In the genomic region with DNA sequence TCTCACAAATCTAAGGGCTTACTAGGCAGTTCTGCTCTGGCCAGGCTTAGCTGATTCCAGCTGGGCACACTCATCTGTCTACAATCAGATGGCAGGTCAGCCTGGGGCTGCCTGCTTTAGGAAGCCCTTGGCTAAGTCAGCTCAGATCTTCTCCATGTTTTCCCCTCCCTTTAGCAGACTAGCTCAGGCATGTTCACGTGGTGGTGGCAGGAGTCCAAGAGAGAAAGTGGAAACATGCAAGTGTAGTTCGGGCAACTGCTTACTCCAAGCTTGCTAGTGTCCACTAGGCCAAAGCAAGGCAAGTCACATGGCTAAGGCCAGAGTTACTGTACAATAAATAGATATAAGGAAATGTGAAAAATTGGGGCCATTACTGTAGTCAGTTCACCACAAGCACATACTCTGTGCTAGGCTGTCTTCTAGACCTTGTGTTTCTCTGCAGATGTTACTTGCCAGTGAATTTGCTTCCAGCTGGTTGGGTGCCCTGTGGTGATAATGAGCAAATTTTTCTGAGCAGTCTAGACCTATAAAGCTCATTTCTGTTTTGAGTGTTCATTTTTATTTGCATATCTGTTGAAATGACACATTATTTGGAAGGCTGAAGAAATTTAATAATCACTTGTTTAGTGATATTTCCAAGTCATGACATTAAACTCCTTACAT, we compare ENCODE assay signal across 8 cellular contexts. TPM values are rescaled to one million over a fixed set of nuclear protein-coding genes. Genes with fewer than 3 reads are reported as not detected.
A peak's percentile ranks its signal among the peaks of the same experiment; 100 is the strongest.
DNase-seq lines count a peak whose midpoint lies in the region; ATAC-seq and TF ChIP-seq lines count a peak whose summit lies in the region.

No MANE protein-coding gene starts in this region.

- no peaks in the 10 kb centered on the region for H3K36me3 ChIP-seq in brain microvascular endothelial cell (replicated peaks)

- no peak overlapping the region for H3K4me3 Mint-ChIP-seq in glutamatergic neuron (ENCODE audit: unreplicated experiment)

- DNase-seq in HT1080 (ENCODE audit: low read depth) (peak; percentile 10), brain microvascular endothelial cell (peak; percentile 73), iris pigment epithelial cell (ENCODE audit: low read depth) (peak; percentile 93), stromal cell of bone marrow (ENCODE audit: low read depth) (peak; percentile 79), A172 (ENCODE audit: low spot score) (no peak), glutamatergic neuron (no peak)

- no peak for TF ChIP-seq CTCF in brain microvascular endothelial cell (IDR thresholded peaks at IDR 0.05; ENCODE audit: low read depth, low read length, missing control alignments)
- no peak for TF ChIP-seq CTCF in glutamatergic neuron (IDR thresholded peaks at IDR 0.05; ENCODE audit: partially characterized antibody, unreplicated experiment)

- H3K27ac ChIP-seq in brain microvascular endothelial cell, result peak overlapping the region; percentile 25

- no peaks in the 10 kb centered on the region for H3K27me3 ChIP-seq in brain microvascular endothelial cell (replicated peaks)

- no peak for ATAC-seq in GM19395 (IDR thresholded peaks at IDR 0.05; ENCODE audit: unreplicated experiment)
- no peak for ATAC-seq in GM18867 (IDR thresholded peaks at IDR 0.05; ENCODE audit: unreplicated experiment)

- H3K4me3 ChIP-seq in brain microvascular endothelial cell (ENCODE audit: low read depth, low read length), result no peak overlapping the region

- peaks cover 3% of the 10 kb centered on the region for H3K4me1 Mint-ChIP-seq in glutamatergic neuron (ENCODE audit: low read depth, unreplicated experiment)

- H3K36me3 Mint-ChIP-seq in glutamatergic neuron (ENCODE audit: unreplicated experiment), result no peaks in the 10 kb centered on the region

- in situ Hi-C loops in brain microvascular endothelial cell (cut with HindIII; ENCODE audit: low pct_ligation_motif_present, low sequenced_read_pairs), result no loop called here

- no peak overlapping the region for H3K27ac Mint-ChIP-seq in glutamatergic neuron (ENCODE audit: unreplicated experiment)

- no peaks in the 10 kb centered on the region for H3K9me3 Mint-ChIP-seq in glutamatergic neuron (ENCODE audit: unreplicated experiment)

- peaks cover 2% of the 10 kb centered on the region for H3K27me3 Mint-ChIP-seq in glutamatergic neuron (ENCODE audit: unreplicated experiment)

RNA-seq across cellular contexts. Expression of gene RECK, which starts 38.3 kb away (rescaled TPM):
- total RNA-seq in HT1080 (2014; rRNA removed; shearing (Covaris generic)), result 5.2 and 7.5 TPM in 2 replicates
- 4.8 and 6.8 TPM in 2 replicates for polyA plus RNA-seq in HT1080 (2015; cell fraction: cytosol; rRNA removed)
- polyA plus RNA-seq in HT1080 (2015; cell fraction: nucleus; rRNA removed), result 3.9 and 4.0 TPM in 2 replicates
- total RNA-seq in A172 (2014; rRNA removed; shearing (Covaris generic)), result 17.9 and 19.4 TPM in 2 replicates
- total RNA-seq in glutamatergic neuron (ENCODE audit: unreplicated experiment), result 11.1 TPM

Comparison
In these comparisons a context has a peak if more than half of its experiments do, and no peak if none do; other contexts are left out.
1. DNase-seq: peak in HT1080 (single experiment), brain microvascular endothelial cell (single experiment), iris pigment epithelial cell (single experiment) and stromal cell of bone marrow (single experiment); none in A172 (single experiment) and glutamatergic neuron (single experiment).